In the genomic region with DNA sequence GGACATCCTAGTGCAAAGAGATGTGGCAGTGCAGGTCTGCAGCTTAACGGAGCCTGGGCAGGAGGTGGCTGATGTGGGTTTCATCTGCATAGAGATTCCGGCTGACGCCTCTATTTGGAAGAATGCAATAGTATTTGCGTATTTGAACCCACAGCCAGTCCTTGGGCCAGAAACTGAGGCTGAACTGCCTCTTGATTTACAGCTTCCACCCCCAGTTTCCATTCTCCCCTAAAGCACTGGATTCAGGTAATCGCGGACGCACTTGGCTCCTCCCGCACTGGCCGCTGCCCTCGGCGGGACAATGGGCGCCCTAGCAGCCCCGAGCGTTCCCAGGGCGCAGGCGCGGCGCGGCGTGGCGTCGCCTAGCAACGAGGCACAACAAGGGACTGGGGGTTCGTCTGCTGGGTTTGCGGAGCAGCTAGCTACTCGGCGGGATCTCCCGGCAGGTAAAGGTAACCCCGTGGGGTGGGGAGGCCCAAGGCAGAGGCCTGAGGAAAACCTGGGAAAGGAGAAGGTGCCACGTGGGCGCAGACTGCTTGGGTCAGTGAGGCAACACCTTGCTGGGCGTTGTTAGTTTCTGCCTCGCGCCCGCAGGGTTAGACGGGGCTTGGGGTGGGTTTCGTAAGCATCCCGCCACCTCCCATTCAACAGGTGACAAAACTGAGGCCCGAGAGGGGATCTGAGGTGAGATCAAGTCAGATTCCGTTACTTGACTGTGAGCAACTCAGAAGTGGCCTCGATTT, we compare ENCODE assay signal across 9 cellular contexts. TPM values are rescaled to one million over a fixed set of nuclear protein-coding genes. Genes with fewer than 3 reads are reported as not detected.
DNase-seq lines count a peak whose midpoint lies in the region; ATAC-seq and TF ChIP-seq lines count a peak whose summit lies in the region.
"Had no signal": no experiment of that assay in that cellular context is flagged by ENCODE, and none has a peak within 500 bp of the region (broad histone marks: within the 10 kb centered on the region; RNA-seq: fewer than 3 reads in every experiment).

A gene with protein sequence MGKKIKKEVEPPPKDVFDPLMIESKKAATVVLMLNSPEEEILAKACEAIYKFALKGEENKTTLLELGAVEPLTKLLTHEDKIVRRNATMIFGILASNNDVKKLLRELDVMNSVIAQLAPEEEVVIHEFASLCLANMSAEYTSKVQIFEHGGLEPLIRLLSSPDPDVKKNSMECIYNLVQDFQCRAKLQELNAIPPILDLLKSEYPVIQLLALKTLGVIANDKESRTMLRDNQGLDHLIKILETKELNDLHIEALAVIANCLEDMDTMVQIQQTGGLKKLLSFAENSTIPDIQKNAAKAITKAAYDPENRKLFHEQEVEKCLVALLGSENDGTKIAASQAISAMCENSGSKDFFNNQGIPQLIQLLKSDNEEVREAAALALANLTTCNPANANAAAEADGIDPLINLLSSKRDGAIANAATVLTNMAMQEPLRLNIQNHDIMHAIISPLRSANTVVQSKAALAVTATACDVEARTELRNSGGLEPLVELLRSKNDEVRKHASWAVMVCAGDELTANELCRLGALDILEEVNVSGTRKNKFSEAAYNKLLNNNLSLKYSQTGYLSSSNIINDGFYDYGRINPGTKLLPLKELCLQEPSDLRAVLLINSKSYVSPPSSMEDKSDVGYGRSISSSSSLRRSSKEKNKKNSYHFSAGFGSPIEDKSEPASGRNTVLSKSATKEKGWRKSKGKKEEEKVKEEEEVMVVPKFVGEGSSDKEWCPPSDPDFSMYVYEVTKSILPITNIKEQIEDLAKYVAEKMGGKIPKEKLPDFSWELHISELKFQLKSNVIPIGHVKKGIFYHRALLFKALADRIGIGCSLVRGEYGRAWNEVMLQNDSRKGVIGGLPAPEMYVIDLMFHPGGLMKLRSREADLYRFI (plus strand): TSS at position 393 of the 743 bp plus-strand sequence. CDS start 3,944 bp downstream, outside the sequence.

- no peaks in the 10 kb centered on the region for H3K27me3 Mint-ChIP-seq in glutamatergic neuron (ENCODE audit: unreplicated experiment)

- H3K9ac ChIP-seq in subcutaneous abdominal adipose tissue (ENCODE audit: low read length in 5 of 5): peak within 1 kb of the TSS in 1 of 5 donors; percentile 21

- no peaks in the 10 kb centered on the region for H3K4me1 Mint-ChIP-seq in glutamatergic neuron (ENCODE audit: low read depth, unreplicated experiment)

- H3K27me3 ChIP-seq in subcutaneous abdominal adipose tissue (ENCODE audit: control insufficient read depth in 5 of 5, insufficient read depth in 4 of 5, low read length in 5 of 5): peaks cover 0 to 8% (median 3%) of the 10 kb centered on the region in 5 donors

- no peak within 1 kb of the TSS for H3K27ac Mint-ChIP-seq in glutamatergic neuron (ENCODE audit: unreplicated experiment)

- H3K4me3 Mint-ChIP-seq in glutamatergic neuron (ENCODE audit: unreplicated experiment): no peak within 1 kb of the TSS

- H3K36me3 ChIP-seq in subcutaneous abdominal adipose tissue (ENCODE audit: control insufficient read depth in 5 of 5, insufficient read depth in 5 of 5, low read length in 5 of 5): no peaks in the 10 kb centered on the region

- peaks cover 0 to 2% (median 0%) of the 10 kb centered on the region in 5 donors for H3K9me3 ChIP-seq in subcutaneous abdominal adipose tissue (ENCODE audit: control insufficient read depth in 5 of 5, low read length in 5 of 5)

- H3K27ac ChIP-seq in subcutaneous abdominal adipose tissue (ENCODE audit: low read depth, low read length): no peak within 1 kb of the TSS
- H3K27ac ChIP-seq: epithelial cell of prostate had no signal

- H3K4me1 ChIP-seq in subcutaneous abdominal adipose tissue (ENCODE audit: control insufficient read depth in 5 of 5, insufficient read depth in 5 of 5, low read length in 5 of 5): peaks cover under 1 to 20% (median 14%) of the 10 kb centered on the region in 5 donors

- no peak for TF ChIP-seq CTCF in glutamatergic neuron (IDR thresholded peaks at IDR 0.05; ENCODE audit: partially characterized antibody, unreplicated experiment)

- peak; percentile 69 for ATAC-seq in HG02763 (IDR thresholded peaks at IDR 0.05; ENCODE audit: unreplicated experiment)

- no peaks in the 10 kb centered on the region for H3K36me3 Mint-ChIP-seq in glutamatergic neuron (ENCODE audit: unreplicated experiment)

- H3K4me3 ChIP-seq in subcutaneous abdominal adipose tissue (ENCODE audit: low read depth in 1 of 5, low read length in 5 of 5): peak within 1 kb of the TSS; percentile 40 to 65 (median 56)

- TF ChIP-seq POLR2A in GM15510 (IDR thresholded peaks at IDR 0.05; ENCODE audit: borderline replicate concordance, extremely low read depth, insufficient read length): peak; percentile 29

- H3K9me3 Mint-ChIP-seq in glutamatergic neuron (ENCODE audit: unreplicated experiment): no peaks in the 10 kb centered on the region

- DNase-seq in NCI-H774 (lab: John Stamatoyannopoulos, UW) (peak; percentile 84), glutamatergic neuron (peak; percentile 82), occipital lobe (lab: John Stamatoyannopoulos, UW) (peak; percentile 42), DMS79 (lab: John Stamatoyannopoulos, UW) (no peak)
- peak; percentile 85 for DNase-seq in activated effector memory CD4-positive, alpha-beta T cell treated with anti-CD3 and anti-CD28 coated beads, Interleukin-2, amount 50 U/mL, for 16 hours

RNA-seq across cellular contexts. Expression of the gene that starts here (rescaled TPM):
- total RNA-seq in glutamatergic neuron (ENCODE audit: unreplicated experiment) (not detected), occipital lobe (5.1 TPM)

Comparison
In these comparisons a context has a peak if more than half of its experiments do, and no peak if none do; other contexts are left out.
1. Peak in DNase-seq in glutamatergic neuron; RNA of the gene not detected or under 1 TPM.